ENCODE assay signal across 1 cellular context in genomic region chr7:143757596-143757995, GRCh38. TPM values are rescaled to one million over a fixed set of nuclear protein-coding genes. Genes with fewer than 3 reads are reported as not detected.
"Had no signal": no experiment of that assay in that cellular context is flagged by ENCODE, and none has a peak within 500 bp of the region (broad histone marks: within the 10 kb centered on the region; RNA-seq: fewer than 3 reads in every experiment).

Gene CTAGE6, minus strand, starts transcription at chr7:143757696. Its CDS starts 38 bp downstream, at chr7:143757658.

RNA-seq across cellular contexts. Expression of gene CTAGE6, which starts in this region (rescaled TPM):
- total RNA-seq: WTC11 had no signal
